10 cellular contexts compared by ENCODE assay signal in genomic region chr7:28903779-28904538, GRCh38. TPM values are rescaled to one million over a fixed set of nuclear protein-coding genes. Genes with fewer than 3 reads are reported as not detected.
A peak's percentile ranks its signal among the peaks of the same experiment; 100 is the strongest.
DNase-seq lines count a peak whose midpoint lies in the region; ATAC-seq and TF ChIP-seq lines count a peak whose summit lies in the region.
"Had no signal": no experiment of that assay in that cellular context is flagged by ENCODE, and none has a peak within 500 bp of the region (broad histone marks: within the 10 kb centered on the region; RNA-seq: fewer than 3 reads in every experiment).

No MANE protein-coding gene starts in this region.

- no peak overlapping the region for H3K14ac ChIP-seq in IMR-90 (replicated peaks; ENCODE audit: low read depth, low read length)

- in situ Hi-C loops in IMR-90 (cut with MboI; ENCODE audit: low sequenced_read_pairs), result no loop called here

- POLR2A ChIA-PET in IMR-90 (lab: Charles Lee; ENCODE audit: unreplicated experiment) (interaction anchor here (0.6 kb wide), 1 partner anchor 66 kb away, joined by 3 read pairs; no protein-coding TSS in a partner anchor), WTC11 (lab: Charles Lee) (no interaction called here)

- no CpG with 5 or more reads among the region's 3 CpGs for WGBS in IMR-90 (ENCODE audit: extremely low coverage in 2 of 2, insufficient read length in 1 of 2), 2 experiments

- H3K27me3 ChIP-seq in IMR-90 (ENCODE audit: control insufficient read depth, insufficient read depth, low read length), result peaks cover 3% of the 10 kb centered on the region
- H3K27me3 ChIP-seq in skeletal muscle satellite cell (ENCODE audit: control insufficient read depth, insufficient read depth, low read length), result no peaks in the 10 kb centered on the region

- BruUV-seq in IMR-90 (replicated peaks; lab: Mats Ljungman, UMichigan), result no TSS peak

- H3K4ac ChIP-seq in IMR-90 (ENCODE audit: low read depth, low read length), result no peak overlapping the region

- H3K9me1 ChIP-seq in IMR-90 (ENCODE audit: insufficient read depth, low read length), result no peaks in the 10 kb centered on the region

- H2BK15ac ChIP-seq in IMR-90 (ENCODE audit: low read depth, low read length), result no peak overlapping the region

- H4K5ac ChIP-seq in IMR-90 (ENCODE audit: low read depth, low read length), result no peak overlapping the region

- H3K9me3 Mint-ChIP-seq in WTC11, result peaks cover 3% of the 10 kb centered on the region; the same call in 1 of the 2 replicates
- H3K9me3 Mint-ChIP-seq: activated naive CD4-positive, alpha-beta T cell treated with anti-CD3 and anti-CD28 coated beads, Interleukin-2, amount 10 ng/mL, durations not matched to agents 7 days and 5 days had no signal

- no peak overlapping the region for H2BK5ac ChIP-seq in IMR-90 (ENCODE audit: low read depth, low read length, poor library complexity, severe bottlenecking)

- no peak overlapping the region for H3K18ac ChIP-seq in IMR-90 (ENCODE audit: low read depth, low read length)

- no peak overlapping the region for H4K8ac ChIP-seq in IMR-90 (ENCODE audit: low read depth in 2 of 2, low read length in 2 of 2)

- H3K23ac ChIP-seq in IMR-90 (ENCODE audit: low read depth, low read length), result no peak overlapping the region

- H4K20me1 ChIP-seq in IMR-90 (ENCODE audit: insufficient read depth, low read length), result no peaks in the 10 kb centered on the region

- TF ChIP-seq POLR2A in IMR-90 (IDR thresholded peaks at IDR 0.05; ENCODE audit: low read depth, low read length), result no peak

- H3K9me3 ChIP-seq in IMR-90 (ENCODE audit: control insufficient read depth, insufficient read depth, low read length) (no peaks in the 10 kb centered on the region), skeletal muscle satellite cell (replicated peaks; ENCODE audit: low read length) (no peaks in the 10 kb centered on the region)
- H3K9me3 ChIP-seq: prostate gland had no signal

- TF ChIP-seq CTCF in IMR-90 (conservative IDR thresholded peaks at IDR 0.05; ENCODE audit: low read depth, low read length) (no peak), WTC11 (IDR thresholded peaks at IDR 0.05) (no peak)

- CTCF ChIA-PET in IMR-90 (lab: Yijun Ruan, JAX) (interaction anchor here (1.0 kb wide), 2 partner anchors 18 to 23 kb away, joined by 3 to 5 read pairs; no protein-coding TSS in a partner anchor), WTC11 (lab: Charles Lee) (interaction anchor here (1.0 to 2.8 kb wide), 5 partner anchors 13 to 52 kb away, joined by 3 to 21 read pairs (median 3); no protein-coding TSS in a partner anchor)

- peak overlapping the region; percentile 42; the same call in 1 of the 2 replicates for H3K27ac Mint-ChIP-seq in WTC11
- H3K27ac Mint-ChIP-seq: activated naive CD4-positive, alpha-beta T cell treated with anti-CD3 and anti-CD28 coated beads, Interleukin-2, amount 10 ng/mL, durations not matched to agents 7 days and 5 days had no signal

- no peak overlapping the region for H2AK5ac ChIP-seq in IMR-90 (ENCODE audit: low read depth, low read length)

- H3K4me1 ChIP-seq in IMR-90 (ENCODE audit: control insufficient read depth, insufficient read depth, low read length) (no peaks in the 10 kb centered on the region; the same call in 1 of the 2 replicates), skeletal muscle satellite cell (ENCODE audit: control insufficient read depth, insufficient read depth, low read length) (peaks cover 25% of the 10 kb centered on the region)
- H3K4me1 ChIP-seq: prostate gland had no signal

- H3K79me1 ChIP-seq in IMR-90 (ENCODE audit: low read depth in 1 of 2, low read length in 2 of 2), result no peaks in the 10 kb centered on the region

- H2BK20ac ChIP-seq in IMR-90 (ENCODE audit: low read depth, low read length), result no peak overlapping the region

- H3K9ac ChIP-seq in IMR-90 (ENCODE audit: low read depth, low read length) (no peak overlapping the region; the same call in 1 of the 2 replicates), skeletal muscle satellite cell (ENCODE audit: low read depth, low read length) (peak overlapping the region; percentile 52)

- H3K4me2 ChIP-seq in IMR-90 (ENCODE audit: low read depth, low read length) (peak overlapping the region; percentile 86), skeletal muscle satellite cell (ENCODE audit: low read length) (peak overlapping the region; percentile 82)

- intact Hi-C loops in IMR-90 (cut with micrococcal nuclease), result no loop called here

- H3K4me1 Mint-ChIP-seq in WTC11, result peaks cover 50% of the 10 kb centered on the region
- H3K4me1 Mint-ChIP-seq: activated naive CD4-positive, alpha-beta T cell treated with anti-CD3 and anti-CD28 coated beads, Interleukin-2, amount 10 ng/mL, durations not matched to agents 7 days and 5 days had no signal

- H2AK9ac ChIP-seq in IMR-90 (replicated peaks; ENCODE audit: low read depth, low read length, poor library complexity), result no peak overlapping the region

- H3K27ac ChIP-seq in IMR-90 (ENCODE audit: insufficient read depth, low read length), result no peak overlapping the region

- H3K36me3 ChIP-seq in IMR-90 (ENCODE audit: control insufficient read depth, insufficient read depth, low read length), result no peaks in the 10 kb centered on the region
- no peaks in the 10 kb centered on the region for H3K36me3 ChIP-seq in skeletal muscle satellite cell (ENCODE audit: insufficient read depth, low read length)
- H3K36me3 ChIP-seq: prostate gland had no signal

- TF ChIP-seq RAD21 in IMR-90 (IDR thresholded peaks at IDR 0.05; ENCODE audit: low read length), result no peak

- H2AFZ ChIP-seq in IMR-90 (replicated peaks; ENCODE audit: low read length, poor library complexity), result peak overlapping the region; percentile 16

- H2BK120ac ChIP-seq in IMR-90 (ENCODE audit: low read depth, low read length), result no peak overlapping the region

- no peak overlapping the region for H3K56ac ChIP-seq in IMR-90 (ENCODE audit: extremely low read depth, insufficient read depth, low read length)

- H3K4me3 ChIP-seq in IMR-90 (ENCODE audit: insufficient read depth, low read depth, low read length) (peak overlapping the region; percentile 30), skeletal muscle satellite cell (ENCODE audit: low read length) (peak overlapping the region; percentile 71)
- H3K4me3 ChIP-seq: prostate gland had no signal

- dilution Hi-C loops in IMR-90 (cut with HindIII; ENCODE audit: low sequenced_read_pairs, unreplicated experiment), result no loop called here

- no peaks in the 10 kb centered on the region for H3K36me3 Mint-ChIP-seq in WTC11
- H3K36me3 Mint-ChIP-seq: activated naive CD4-positive, alpha-beta T cell treated with anti-CD3 and anti-CD28 coated beads, Interleukin-2, amount 10 ng/mL, durations not matched to agents 7 days and 5 days had no signal

- DNase-seq in IMR-90, result no peak
- no peak for DNase-seq in WTC11 (ENCODE audit: low spot score)
- peak; percentile 34 for DNase-seq in kidney tubule cell (ENCODE audit: low spot score)
- no peak for DNase-seq in Kasumi-1 (lab: John Stamatoyannopoulos, UW)
- no peak for DNase-seq in OCI-M1 (lab: John Stamatoyannopoulos, UW)
- no peak for DNase-seq in SHP77 treated with DMSO at 0.1 percent for 48 hours (lab: John Stamatoyannopoulos, UW)
- DNase-seq: activated naive CD4-positive, alpha-beta T cell treated with anti-CD3 and anti-CD28 coated beads, Interleukin-2, amount 10 ng/mL, durations not matched to agents 7 days and 5 days had no signal

- peak overlapping the region; percentile 6; the same call in 1 of the 2 replicates for H3K4me3 Mint-ChIP-seq in WTC11
- H3K4me3 Mint-ChIP-seq: activated naive CD4-positive, alpha-beta T cell treated with anti-CD3 and anti-CD28 coated beads, Interleukin-2, amount 10 ng/mL, durations not matched to agents 7 days and 5 days had no signal

- H4K91ac ChIP-seq in IMR-90 (ENCODE audit: insufficient read depth, low read depth, low read length), result no peak overlapping the region

- no peaks in the 10 kb centered on the region for H3K27me3 Mint-ChIP-seq in WTC11 (ENCODE audit: low read depth)
- H3K27me3 Mint-ChIP-seq: activated naive CD4-positive, alpha-beta T cell treated with anti-CD3 and anti-CD28 coated beads, Interleukin-2, amount 10 ng/mL, durations not matched to agents 7 days and 5 days had no signal

- no peak; the same call in 1 of the 2 replicates for ATAC-seq in IMR-90 (ENCODE audit: low read depth)
- ATAC-seq in WTC11, result no peak
- no peak for ATAC-seq in GM18861 (IDR thresholded peaks at IDR 0.05; ENCODE audit: unreplicated experiment)

TF ChIP-seq in IMR-90, 13 proteins besides CTCF, POLR2A, EP300 and RAD21 (continues in another document):
- TF ChIP-seq FOS (IDR thresholded peaks at IDR 0.05; ENCODE audit: low read depth, low read length) (no peak), BHLHE40 (IDR thresholded peaks at IDR 0.05; ENCODE audit: low read depth, low read length) (no peak), USF2 (IDR thresholded peaks at IDR 0.05; ENCODE audit: low read depth, low read length) (no peak), MAFK (IDR thresholded peaks at IDR 0.05; ENCODE audit: low read depth, low read length) (no peak), CHD1 (IDR thresholded peaks at IDR 0.05; ENCODE audit: low read depth, low read length) (no peak)

TF ChIP-seq in WTC11, 78 proteins besides CTCF, POLR2A, EP300 and RAD21 (continues in another document):
- TF ChIP-seq ZNF121 (CRISPR knock-in tag; IDR thresholded peaks at IDR 0.05), result no peak
- no peak for TF ChIP-seq FOXP4 (CRISPR knock-in tag; IDR thresholded peaks at IDR 0.05)
- no peak for TF ChIP-seq ELF4 (CRISPR knock-in tag; IDR thresholded peaks at IDR 0.05; ENCODE audit: low read depth)
- no peak for TF ChIP-seq JUN (CRISPR knock-in tag; IDR thresholded peaks at IDR 0.05)

RNA-seq across cellular contexts. Expression of gene TRIL, which starts 54.2 kb away (rescaled TPM):
- under 0.01 TPM in 2 replicates for total RNA-seq in IMR-90 (2012; rRNA removed)
- 0.04 and 0.09 TPM in 2 replicates for polyA plus RNA-seq in IMR-90 (2012; rRNA removed)
- polyA plus RNA-seq in IMR-90 (2012; cell fraction: cytosol; rRNA removed), result 0.06 and 0.10 TPM in 2 replicates
- 0.01 and 0.02 TPM in 2 replicates for polyA plus RNA-seq in IMR-90 (2012; cell fraction: nucleus; rRNA removed; ENCODE audit: low replicate concordance)
- total RNA-seq in WTC11 (2021), result 3.0 to 4.6 TPM (median 4.3 TPM) in 3 replicates
- total RNA-seq in skeletal muscle satellite cell (2012; rRNA removed), result under 0.01 TPM in 2 replicates
